20 cellular contexts compared by ENCODE assay signal in genomic region chr17:82679586-82680465, GRCh38. TPM values are rescaled to one million over a fixed set of nuclear protein-coding genes. Genes with fewer than 3 reads are reported as not detected.
DNase-seq lines count a peak whose midpoint lies in the region; ATAC-seq and TF ChIP-seq lines count a peak whose summit lies in the region.
"Had no signal": no experiment of that assay in that cellular context is flagged by ENCODE, and none has a peak within 500 bp of the region (broad histone marks: within the 10 kb centered on the region; RNA-seq: fewer than 3 reads in every experiment).

No MANE protein-coding gene starts in this region.

- H3K23ac ChIP-seq in mesenchymal stem cell (ENCODE audit: low read length in 2 of 2), result no peak overlapping the region

- peaks cover 16% of the 10 kb centered on the region for H3K9me3 Mint-ChIP-seq in HFFc6

- H3K36me3 ChIP-seq in mesenchymal stem cell (ENCODE audit: control insufficient read depth in 1 of 2, insufficient read depth in 2 of 2, low read depth in 1 of 2, low read length in 2 of 2) (peaks cover 0 to 22% of the 10 kb centered on the region in 2 experiments), upper lobe of right lung (no peaks in the 10 kb centered on the region)
- H3K36me3 ChIP-seq: gastrocnemius medialis had no signal

- H2BK5ac ChIP-seq in mesenchymal stem cell (ENCODE audit: low read depth, low read length, poor library complexity, severe bottlenecking), result no peak overlapping the region

- H2BK15ac ChIP-seq in mesenchymal stem cell (ENCODE audit: low read depth, poor library complexity, severe bottlenecking), result no peak overlapping the region

- peaks cover 9% of the 10 kb centered on the region for H3K36me3 Mint-ChIP-seq in HFFc6 (ENCODE audit: low read depth)

- no peak overlapping the region for H2AFZ ChIP-seq in mesenchymal stem cell (ENCODE audit: low read depth, low read length)

- H3K4me1 ChIP-seq in mesenchymal stem cell (ENCODE audit: control insufficient read depth, insufficient read depth, low read depth, low read length) (peaks cover 14% of the 10 kb centered on the region), upper lobe of right lung (no peaks in the 10 kb centered on the region)

- H2BK12ac ChIP-seq in mesenchymal stem cell (ENCODE audit: low read length in 2 of 2), result no peak overlapping the region

- H4K91ac ChIP-seq in mesenchymal stem cell (ENCODE audit: low read length), result peak overlapping the region; percentile 61

- 83% methylated on average over 26 of the region's 28 CpGs for WGBS in mesenchymal stem cell

- H3K4me3 ChIP-seq in dorsolateral prefrontal cortex, result no peak overlapping the region
- H3K4me3 ChIP-seq in mesenchymal stem cell (ENCODE audit: insufficient read depth in 1 of 2, low read depth in 1 of 2, low read length in 2 of 2), result no peak overlapping the region
- H3K4me3 ChIP-seq in upper lobe of right lung, result no peak overlapping the region
- H3K4me3 ChIP-seq: gastrocnemius medialis, lung, tibial artery had no signal

- ATAC-seq in Right ventricle myocardium inferior (peak; percentile 10), left ventricle myocardium superior (no peak), upper lobe of right lung (peak; percentile 43), HG02678 (IDR thresholded peaks at IDR 0.05; ENCODE audit: unreplicated experiment) (no peak)

- H3K9me3 ChIP-seq in mesenchymal stem cell (ENCODE audit: control insufficient read depth, low read length) (peaks cover 10% of the 10 kb centered on the region), upper lobe of right lung (peaks cover 6% of the 10 kb centered on the region)
- H3K9me3 ChIP-seq: gastrocnemius medialis had no signal

- no peak overlapping the region for H3K4ac ChIP-seq in mesenchymal stem cell (ENCODE audit: low read depth in 1 of 2, low read length in 2 of 2)

- no peak overlapping the region for H4K8ac ChIP-seq in mesenchymal stem cell (ENCODE audit: low read length)

- H3K4me2 ChIP-seq in mesenchymal stem cell (ENCODE audit: low read length, poor library complexity, severe bottlenecking), result no peak overlapping the region

- no peak overlapping the region for H3K9ac ChIP-seq in mesenchymal stem cell (ENCODE audit: low read length)

- H3K27ac ChIP-seq in dorsolateral prefrontal cortex (peak overlapping the region in 56 of 59 donors; percentile 34 to 99 (median 92)), mesenchymal stem cell (ENCODE audit: low read length, poor library complexity, severe bottlenecking) (no peak overlapping the region), upper lobe of right lung (no peak overlapping the region)
- H3K27ac ChIP-seq: gastrocnemius medialis, tibial artery had no signal

- H3K27me3 Mint-ChIP-seq in HFFc6 (ENCODE audit: insufficient read depth), result no peaks in the 10 kb centered on the region; the same call in 1 of the 2 replicates
- H3K27me3 Mint-ChIP-seq: activated CD4-positive, alpha-beta memory T cell treated with anti-CD3 and anti-CD28 coated beads for 36 hours; activated naive CD8-positive, alpha-beta T cell; activated T-cell treated with anti-CD3 and anti-CD28 coated beads, Interleukin-2, amount 50 U/mL, for 24 hours; dendritic cell treated with granulocyte-macrophage colony-stimulating factor and Interleukin-4, amounts not matched to agents 40 ng/mL and 50 ng/mL, for 4 days had no signal

- H3K79me1 ChIP-seq in mesenchymal stem cell (replicated peaks; ENCODE audit: low read length, poor library complexity, severe bottlenecking), result peaks cover 22% of the 10 kb centered on the region

- H3K27ac Mint-ChIP-seq in HFFc6, result no peak overlapping the region
- H3K27ac Mint-ChIP-seq: activated CD4-positive, alpha-beta memory T cell treated with anti-CD3 and anti-CD28 coated beads for 36 hours; activated naive CD8-positive, alpha-beta T cell; activated T-cell treated with anti-CD3 and anti-CD28 coated beads, Interleukin-2, amount 50 U/mL, for 24 hours; dendritic cell treated with granulocyte-macrophage colony-stimulating factor and Interleukin-4, amounts not matched to agents 40 ng/mL and 50 ng/mL, for 4 days had no signal

- TF ChIP-seq CTCF in dorsolateral prefrontal cortex (IDR thresholded peaks at IDR 0.05 in 54 of 56, conservative IDR thresholded peaks at IDR 0.05 in 2 of 56; ENCODE audit: low read depth in 1 of 56, partially characterized antibody in 56 of 56) (peak in 1 of 56 donors; percentile 8), upper lobe of right lung (IDR thresholded peaks at IDR 0.05) (no peak), HFFc6 (IDR thresholded peaks at IDR 0.05) (no peak)

- peaks cover 5% of the 10 kb centered on the region; the same call in 1 of the 2 replicates for H3K4me1 Mint-ChIP-seq in HFFc6 (ENCODE audit: low read depth)

- intact Hi-C loops in Right ventricle myocardium inferior (cut with DNase I), result no loop called here
- intact Hi-C loops in left ventricle myocardium superior (cut with micrococcal nuclease), result no loop called here
- intact Hi-C loops in dorsolateral prefrontal cortex (cut with DNase I), result loop anchor here in 1 of 2 donors (5.0 kb wide), 1 partner anchor 57 kb away; the partner anchor contains the start of gene FN3K
- intact Hi-C loops in upper lobe of right lung (cut with DNase I), result no loop called here

- no peak for DNase-seq in Right ventricle myocardium inferior (ENCODE audit: missing footprints)
- no peak for DNase-seq in left ventricle myocardium superior
- DNase-seq in dorsolateral prefrontal cortex, result peak in 1 of 10 donors; percentile 40
- DNase-seq in mesenchymal stem cell, result no peak
- no peak for DNase-seq in upper lobe of right lung
- DNase-seq in HFFc6, result no peak
- DNase-seq in midbrain (lab: John Stamatoyannopoulos, UW), result no peak
- DNase-seq: activated CD4-positive, alpha-beta memory T cell treated with anti-CD3 and anti-CD28 coated beads for 36 hours; activated T-cell treated with anti-CD3 and anti-CD28 coated beads, Interleukin-2, amount 50 U/mL, for 24 hours; C1 segment of cervical spinal cord; DMS153; erythroblast; gastrocnemius medialis; NCI-H187; NCI-H2227 treated with DMSO at 0.1 percent for 48 hours; tibial artery had no signal

- H3K14ac ChIP-seq in mesenchymal stem cell (ENCODE audit: low read length in 2 of 2), result peak overlapping the region in 1 of 2 experiments; percentile 46

- H3K27me3 ChIP-seq in dorsolateral prefrontal cortex (no peaks in the 10 kb centered on the region), mesenchymal stem cell (ENCODE audit: control insufficient read depth in 1 of 2, insufficient read depth in 1 of 2, low read length in 2 of 2) (no peaks in the 10 kb centered on the region), upper lobe of right lung (no peaks in the 10 kb centered on the region)
- H3K27me3 ChIP-seq: gastrocnemius medialis, tibial artery had no signal

- no peak overlapping the region for H3K4me3 Mint-ChIP-seq in HFFc6
- H3K4me3 Mint-ChIP-seq: activated CD4-positive, alpha-beta memory T cell treated with anti-CD3 and anti-CD28 coated beads for 36 hours; activated naive CD8-positive, alpha-beta T cell; activated T-cell treated with anti-CD3 and anti-CD28 coated beads, Interleukin-2, amount 50 U/mL, for 24 hours; dendritic cell treated with granulocyte-macrophage colony-stimulating factor and Interleukin-4, amounts not matched to agents 40 ng/mL and 50 ng/mL, for 4 days had no signal

- no peak overlapping the region for H2BK120ac ChIP-seq in mesenchymal stem cell (ENCODE audit: low read depth, low read length)

- H3K18ac ChIP-seq in mesenchymal stem cell (ENCODE audit: low read depth in 1 of 2, low read length in 2 of 2), result no peak overlapping the region

- no peak overlapping the region for H2AK5ac ChIP-seq in mesenchymal stem cell (ENCODE audit: low read length, severe bottlenecking)

RNA-seq across cellular contexts. Expression of gene RAB40B, which starts 18.7 kb away (rescaled TPM):
- 19.9 TPM for total RNA-seq in Right ventricle myocardium inferior
- total RNA-seq in left ventricle myocardium superior, result 21.3 TPM
- 100 to 1,000 TPM in 68 of 120 experiments, 10 to 100 TPM in 52; 61.9 to 320 (median 103) TPM for total RNA-seq in dorsolateral prefrontal cortex
- polyA plus RNA-seq in mesenchymal stem cell (2013, experiment 1 of 2), result 8.5 TPM
- 7.7 TPM for polyA plus RNA-seq in mesenchymal stem cell (2013, experiment 2 of 2)
- 11.5 TPM for total RNA-seq in upper lobe of right lung
- total RNA-seq in HFFc6 (2021; fragmentation: NEBNext Ultra II Directional; extraction: Animal tissue kit (Norgen Biotek cat#: 25700)), result 10 to 100 TPM in 2 of 6 experiments, 1 to 10 TPM in 4; 8.0 to 14.8 (median 9.3) TPM

RNA-seq across cellular contexts. Expression of gene WDR45B, which starts 31.6 kb away (rescaled TPM):
- total RNA-seq in Right ventricle myocardium inferior (38.0 TPM), left ventricle myocardium superior (37.3 TPM), dorsolateral prefrontal cortex (100 to 1,000 TPM in 7 of 120 experiments, 10 to 100 TPM in 113; 61.0 to 110 (median 83.4) TPM), upper lobe of right lung (65.1 TPM)
- polyA plus RNA-seq in mesenchymal stem cell (2013, experiment 1 of 2), result 65.7 TPM
- polyA plus RNA-seq in mesenchymal stem cell (2013, experiment 2 of 2), result 65.3 TPM
- total RNA-seq in HFFc6 (2021; fragmentation: NEBNext Ultra II Directional; extraction: Animal tissue kit (Norgen Biotek cat#: 25700)), result 10 to 100 TPM; 60.6 to 73.5 (median 66.3) TPM

RNA-seq across cellular contexts. Expression of gene FN3KRP, which starts 36.7 kb away (rescaled TPM):
- total RNA-seq in Right ventricle myocardium inferior (13.0 TPM), left ventricle myocardium superior (14.0 TPM), dorsolateral prefrontal cortex (10 to 100 TPM; 32.3 to 70.7 (median 49.0) TPM), upper lobe of right lung (21.4 TPM)
- 13.0 TPM for polyA plus RNA-seq in mesenchymal stem cell (2013, experiment 1 of 2)
- 12.8 TPM for polyA plus RNA-seq in mesenchymal stem cell (2013, experiment 2 of 2)
- 10 to 100 TPM; 27.7 to 36.3 (median 33.7) TPM for total RNA-seq in HFFc6 (2021; fragmentation: NEBNext Ultra II Directional; extraction: Animal tissue kit (Norgen Biotek cat#: 25700))

RNA-seq across cellular contexts. Expression of gene FN3K, which starts 55.6 kb away (rescaled TPM):
- total RNA-seq in Right ventricle myocardium inferior (78.3 TPM), left ventricle myocardium superior (92.6 TPM), dorsolateral prefrontal cortex (100 to 1,000 TPM in 107 of 120 experiments, 10 to 100 TPM in 13; 62.5 to 210 (median 123) TPM), upper lobe of right lung (27.4 TPM)
- 5.0 TPM for polyA plus RNA-seq in mesenchymal stem cell (2013, experiment 1 of 2)
- polyA plus RNA-seq in mesenchymal stem cell (2013, experiment 2 of 2), result 5.7 TPM
- 1 to 10 TPM in 5 of 6 experiments, under 1 TPM in 1; 0.96 to 2.9 (median 1.6) TPM for total RNA-seq in HFFc6 (2021; fragmentation: NEBNext Ultra II Directional; extraction: Animal tissue kit (Norgen Biotek cat#: 25700))

Comparison
In these comparisons a context has a peak if more than half of its experiments do, and no peak if none do; other contexts are left out.
1. ATAC-seq: peak in Right ventricle myocardium inferior (single experiment) and upper lobe of right lung (single experiment); none in left ventricle myocardium superior (single experiment) and HG02678 (single experiment).
2. H3K27ac ChIP-seq: peak in dorsolateral prefrontal cortex (56 of 59); none in mesenchymal stem cell (single experiment) and upper lobe of right lung (single experiment).